Comparison of ENCODE assay signal across 28 cellular contexts in the genomic region with DNA sequence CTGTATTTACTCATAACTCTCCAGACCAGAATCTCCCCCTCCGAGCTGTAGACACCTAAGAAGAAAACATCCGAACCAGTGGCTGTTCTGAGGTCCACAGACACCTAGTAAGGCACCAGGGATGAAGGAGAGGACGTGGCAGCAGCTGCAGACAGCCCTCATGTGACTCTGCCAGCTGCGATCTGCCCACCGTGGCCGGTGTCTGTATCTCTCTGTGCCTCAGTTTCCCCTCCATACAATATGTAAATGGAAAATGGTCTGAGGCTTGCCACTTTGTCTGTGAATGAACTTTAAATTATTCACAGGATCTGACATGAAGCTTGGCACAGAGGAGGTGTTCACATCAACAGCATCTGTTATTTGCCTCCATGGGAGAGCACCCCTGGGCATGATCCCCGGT. TPM values are rescaled to one million over a fixed set of nuclear protein-coding genes. Genes with fewer than 3 reads are reported as not detected.
"Had no signal": no experiment of that assay in that cellular context is flagged by ENCODE, and none has a peak within 500 bp of the region (broad histone marks: within the 10 kb centered on the region; RNA-seq: fewer than 3 reads in every experiment).

No MANE protein-coding gene starts in this region.

- H3K9me3 ChIP-seq: gastroesophageal sphincter, heart left ventricle, left lung, pancreas, sigmoid colon, testis, tibial artery, upper lobe of right lung, uterus had no signal

- DNase-seq: dorsolateral prefrontal cortex; effector CD8-positive, alpha-beta T cell; endodermal cell; foreskin keratinocyte; heart left ventricle; left cardiac atrium; left lung; mammary epithelial cell; natural killer cell; pancreas; right cardiac atrium; sigmoid colon; stimulated activated CD4-positive, alpha-beta T cell treated with anti-CD3 and anti-CD28 coated beads, Interleukin-4, amount 100 ng/mL, for 4 hours; stimulated activated naive CD8-positive, alpha-beta T cell treated with anti-CD3 and anti-CD28 coated beads, Interleukin-15, Interleukin-2, amounts not matched to agents 100 U/mL and 50 U/mL, for 24 hours; substantia nigra; testis; tibial artery; upper lobe of right lung; uterus had no signal

- H3K36me3 ChIP-seq: gastroesophageal sphincter, heart left ventricle, left lung, pancreas, sigmoid colon, tibial artery, upper lobe of right lung, uterus had no signal

- ATAC-seq: esophagus mucosa; foreskin keratinocyte; gastroesophageal sphincter; heart left ventricle; left cardiac atrium; left lung; natural killer cell; pancreas; right cardiac atrium; stimulated activated memory B cell treated with anti-CD40 and anti-IgM and Interleukin-4, amounts not matched to agents 10 μg/mL and 1 μg/mL and 100 μg/mL, for 72 hours; stimulated activated naive CD8-positive, alpha-beta T cell treated with anti-CD3 and anti-CD28 coated beads, Interleukin-15, Interleukin-2, amounts not matched to agents 100 U/mL and 50 U/mL, for 24 hours; upper lobe of right lung had no signal

- H3K4me1 ChIP-seq: foreskin keratinocyte, gastroesophageal sphincter, pancreas, sigmoid colon, testis, tibial artery, upper lobe of right lung, uterus had no signal

- H3K27ac ChIP-seq: dorsolateral prefrontal cortex, epithelial cell of prostate, foreskin keratinocyte, gastroesophageal sphincter, heart left ventricle, hepatocyte, pancreas, sigmoid colon, testis, tibial artery, upper lobe of right lung, uterus had no signal

- H3K4me3 ChIP-seq: dorsolateral prefrontal cortex, gastroesophageal sphincter, heart left ventricle, hepatocyte, pancreas, sigmoid colon, testis, tibial artery, upper lobe of right lung, uterus had no signal

- H3K27me3 ChIP-seq: foreskin keratinocyte, hepatocyte, pancreas, testis, upper lobe of right lung, uterus had no signal

RNA-seq across cellular contexts. Expression of gene CEACAM4, which starts 2.4 kb away (rescaled TPM):
- total RNA-seq: cerebellum, endodermal cell, fibroblast of lung, foreskin keratinocyte, hepatocyte, kidney epithelial cell, mammary epithelial cell, progenitor cell of endocrine pancreas had no signal

RNA-seq across cellular contexts. Expression of gene CEACAM21, which starts 48.5 kb away (rescaled TPM):
- total RNA-seq: fibroblast of lung, foreskin keratinocyte, kidney epithelial cell, mammary epithelial cell, progenitor cell of endocrine pancreas had no signal
